ENCODE assay signal across 26 cellular contexts in the genomic region with DNA sequence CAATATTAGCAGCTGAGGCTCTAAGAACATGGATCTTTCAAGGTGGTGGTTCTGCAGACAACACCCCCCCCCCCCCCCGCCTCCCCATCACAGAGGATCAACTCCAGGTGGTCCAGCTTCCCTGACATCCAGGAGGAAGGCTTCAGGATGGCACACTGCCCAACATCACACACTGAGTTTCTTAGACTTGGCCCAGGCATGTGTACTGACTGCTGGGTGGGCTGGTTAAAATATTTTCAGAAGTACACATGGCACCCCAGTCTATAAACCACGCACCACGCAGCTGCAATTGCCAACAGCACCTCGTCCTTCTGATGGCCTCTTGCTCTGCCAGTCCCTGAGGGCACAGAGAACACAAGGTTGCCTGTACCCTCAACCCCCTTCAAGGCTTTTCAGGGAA.
"Had no signal": no experiment of that assay in that cellular context is flagged by ENCODE, and none has a peak within 500 bp of the region (broad histone marks: within the 10 kb centered on the region; RNA-seq: fewer than 3 reads in every experiment).

No MANE protein-coding gene starts in this region.

- H3K36me3 ChIP-seq: neural progenitor cell, ovary, thyroid gland had no signal

- DNase-seq: natural killer cell; occipital lobe; ovary; posterior cingulate gyrus; psoas muscle; right cardiac atrium; spleen; stimulated activated CD4-positive, alpha-beta T cell treated with anti-CD3 and anti-CD28 coated beads, Interleukin-12 subunit alpha, Interleukin-12 subunit beta, amount 100 ng/mL, for 4 hours; stimulated activated CD4-positive, alpha-beta T cell treated with anti-CD3 and anti-CD28 coated beads, Interleukin-1b, Interleukin-23, amount 100 ng/mL, for 48 hours; stimulated activated CD4-positive, alpha-beta T cell treated with anti-CD3 and anti-CD28 coated beads, Interleukin-4, amount 100 ng/mL, for 1 hour; stimulated activated CD4-positive, alpha-beta T cell treated with anti-CD3 and anti-CD28 coated beads, Interleukin-4, amount 100 ng/mL, for 4 hours; stimulated activated naive B cell treated with anti-CD40 and anti-IgM and Interleukin-4, amounts not matched to agents 10 μg/mL and 1 μg/mL and 100 μg/mL, for 72 hours; stimulated activated naive CD4-positive, alpha-beta T cell treated with Interleukin-2 at 50 U/mL for 16 hours; stomach; thyroid gland; trophoblast cell; upper lobe of left lung had no signal

- H3K4me1 ChIP-seq: neural progenitor cell, parathyroid adenoma, psoas muscle, spleen, stomach, thyroid gland, tibial nerve, upper lobe of left lung, vagina had no signal

- H3K27me3 ChIP-seq: neural progenitor cell, ovary, spleen, stomach, thyroid gland, tibial nerve, upper lobe of left lung, vagina had no signal

- H3K9me3 ChIP-seq: ovary, psoas muscle, spleen, stomach, thoracic aorta, thyroid gland, tibial nerve, upper lobe of left lung, vagina had no signal

- H3K27ac ChIP-seq: neural progenitor cell, ovary, parathyroid adenoma, psoas muscle, skin epidermis, spleen, stomach, thoracic aorta, thyroid gland, tibial nerve, upper lobe of left lung, vagina had no signal

- H3K4me3 ChIP-seq: neural progenitor cell, ovary, psoas muscle, skin epidermis, smooth muscle cell, spleen, stomach, thoracic aorta, thyroid gland, tibial nerve, upper lobe of left lung, vagina had no signal

- ATAC-seq: natural killer cell; right cardiac atrium; sciatic nerve; stimulated activated effector memory CD8-positive, alpha-beta T cell treated with anti-CD3 and anti-CD28 coated beads, Interleukin-12 subunit alpha, Interleukin-12 subunit beta, amount 100 ng/mL, for 72 hours; stimulated activated naive B cell treated with anti-CD40 and anti-IgM and Interleukin-4, amounts not matched to agents 10 μg/mL and 1 μg/mL and 100 μg/mL, for 72 hours had no signal
